In the genomic region with DNA sequence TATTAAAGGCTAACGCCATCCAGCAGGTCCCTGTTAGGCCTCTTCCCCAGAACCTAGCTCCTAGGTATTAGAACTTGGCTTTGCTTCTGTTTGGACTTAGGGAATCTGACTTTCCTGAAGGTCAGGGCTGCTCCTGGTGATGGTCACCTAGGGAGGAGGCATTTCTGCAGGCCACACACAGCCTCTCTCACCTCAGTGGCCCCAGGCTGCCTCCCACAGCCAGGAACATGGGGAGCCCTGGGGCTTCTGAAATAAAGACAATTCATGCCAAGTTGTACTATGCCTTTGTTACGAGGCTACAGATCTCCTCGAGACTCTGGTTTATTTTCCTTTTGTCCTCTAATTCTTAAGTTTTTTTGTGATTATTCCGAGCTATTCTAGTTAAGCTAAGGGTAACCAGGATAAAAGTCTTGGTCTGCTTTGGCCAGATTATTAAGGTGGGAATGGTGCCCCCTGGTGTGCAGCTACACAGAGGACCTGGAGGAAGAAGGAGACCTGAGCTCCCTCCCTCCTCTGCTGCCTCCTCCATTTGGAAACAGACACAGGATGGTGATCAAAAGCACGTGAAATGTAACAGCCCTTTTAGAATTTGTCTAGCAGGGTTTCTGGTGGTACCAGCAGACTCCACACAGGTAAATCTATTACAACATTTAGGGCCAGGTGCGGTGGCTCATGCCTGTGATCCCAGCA, we compare ENCODE assay signal across 8 cellular contexts.
DNase-seq lines count a peak whose midpoint lies in the region; ATAC-seq, FAIRE-seq and TF ChIP-seq lines count a peak whose summit lies in the region.

No MANE protein-coding gene starts in this region.

- H3K79me2 ChIP-seq in Loucy (ENCODE audit: insufficient read depth, low read length) (no peaks in the 10 kb centered on the region), keratinocyte (ENCODE audit: control insufficient read depth, insufficient read depth, low read length) (no peaks in the 10 kb centered on the region)

- H3K4me2 ChIP-seq in Loucy (ENCODE audit: low read depth, low read length, poor library complexity, severe bottlenecking) (no peak overlapping the region), keratinocyte (ENCODE audit: control insufficient read depth, extremely low read depth, insufficient read depth, low read depth, low read length) (no peak overlapping the region)

- 61 to 83% methylated on average over 4 to 6 of the region's 6 CpGs for WGBS in transverse colon (ENCODE audit: low coverage in 1 of 2), 2 donors

- in situ Hi-C loops in transverse colon (cut with MboI; ENCODE audit: low pct_ligation_motif_present in 1 of 4, low pct_unique_long_range_greater_than_20kb in 1 of 4, low sequenced_read_pairs in 3 of 4), result loop anchor here in 2 of 4 donors (25.0 kb wide), 1 partner anchor 197 kb away; no protein-coding TSS in a partner anchor

- no peak overlapping the region for H3K4me3 ChIP-seq in Loucy (ENCODE audit: low read length, poor library complexity, severe bottlenecking)
- H3K4me3 ChIP-seq in ascending aorta, result no peak overlapping the region
- no peak overlapping the region for H3K4me3 ChIP-seq in keratinocyte (ENCODE audit: control insufficient read depth in 2 of 3, extremely low read depth in 1 of 3, insufficient read depth in 2 of 3, low read depth in 1 of 3, low read length in 3 of 3)
- no peak overlapping the region for H3K4me3 ChIP-seq in transverse colon

- TF ChIP-seq POLR2A in transverse colon (IDR thresholded peaks at IDR 0.05), result no peak

- H3K36me3 ChIP-seq in Loucy (ENCODE audit: insufficient read depth, low read length) (no peaks in the 10 kb centered on the region), ascending aorta (no peaks in the 10 kb centered on the region), keratinocyte (ENCODE audit: control insufficient read depth in 2 of 2, extremely low read depth in 1 of 2, insufficient read depth in 2 of 2, low read length in 2 of 2) (no peaks in the 10 kb centered on the region), transverse colon (no peaks in the 10 kb centered on the region)

- dilution Hi-C loops in keratinocyte (cut with MboI; ENCODE audit: extremely low pct_ligation_motif_present, low sequenced_read_pairs), result loop anchor here (25.0 kb wide), 1 partner anchor 197 kb away; no protein-coding TSS in a partner anchor

- peak; percentile 39 for ATAC-seq in GM18870 (IDR thresholded peaks at IDR 0.05; ENCODE audit: unreplicated experiment)
- no peak for ATAC-seq in HG02610 (IDR thresholded peaks at IDR 0.05; ENCODE audit: unreplicated experiment)

- no peaks in the 10 kb centered on the region for H3F3A ChIP-seq in Loucy (ENCODE audit: low read depth)

- H2AFZ ChIP-seq in Loucy (ENCODE audit: low read length) (no peak overlapping the region), keratinocyte (ENCODE audit: control insufficient read depth, low read length) (no peak overlapping the region)

- intact Hi-C loops in ascending aorta (cut with DNase I) (loop anchor here (2.0 kb wide), 2 partner anchors 130 to 198 kb away; a partner anchor contains a TSS), transverse colon (cut with DNase I; ENCODE audit: low total_unique reads) (no loop called here)

- H4K20me1 ChIP-seq in Loucy (ENCODE audit: insufficient read depth, low read length, poor library complexity, severe bottlenecking) (no peaks in the 10 kb centered on the region), keratinocyte (ENCODE audit: control insufficient read depth, extremely low read depth, insufficient read depth, low read length) (no peaks in the 10 kb centered on the region)

- FAIRE-seq in keratinocyte (lab: Jason Lieb, UNC), result peak; percentile 69

- TF ChIP-seq EP300 in transverse colon (IDR thresholded peaks at IDR 0.05; ENCODE audit: low read depth), result no peak

- H3K9me2 ChIP-seq in Loucy (replicated peaks; ENCODE audit: low read depth, low read length), result no peaks in the 10 kb centered on the region

- TF ChIP-seq CTCF in Loucy (conservative IDR thresholded peaks at IDR 0.05; ENCODE audit: low read length) (peak; percentile 73), ascending aorta (IDR thresholded peaks at IDR 0.05) (peak; percentile 31 to 61 (median 46)), keratinocyte (optimal IDR thresholded peaks at IDR 0.05 in 1 of 3, IDR thresholded peaks at IDR 0.05 in 1 of 3, conservative IDR thresholded peaks at IDR 0.05 in 1 of 3; ENCODE audit: extremely low read depth in 1 of 3, insufficient read depth in 2 of 3, low read length in 3 of 3) (peak; percentile 52 to 82 (median 65)), transverse colon (IDR thresholded peaks at IDR 0.05) (peak; percentile 40 to 67 (median 51))

- H3K27ac ChIP-seq in ascending aorta (no peak overlapping the region), keratinocyte (ENCODE audit: control insufficient read depth, insufficient read depth, low read length) (no peak overlapping the region), transverse colon (no peak overlapping the region)

- H3K9me3 ChIP-seq in Loucy (ENCODE audit: insufficient read depth, low read depth, low read length), result no peaks in the 10 kb centered on the region
- no peaks in the 10 kb centered on the region for H3K9me3 ChIP-seq in ascending aorta
- H3K9me3 ChIP-seq in keratinocyte (ENCODE audit: control insufficient read depth, low read depth, low read length), result no peaks in the 10 kb centered on the region
- no peaks in the 10 kb centered on the region for H3K9me3 ChIP-seq in transverse colon

- H3K27me3 ChIP-seq in Loucy (ENCODE audit: insufficient read depth, low read length, poor library complexity, severe bottlenecking) (no peaks in the 10 kb centered on the region), ascending aorta (no peaks in the 10 kb centered on the region), keratinocyte (ENCODE audit: control insufficient read depth, extremely low read depth, insufficient read depth, low read length) (no peaks in the 10 kb centered on the region), transverse colon (no peaks in the 10 kb centered on the region)

- no peaks in the 10 kb centered on the region for H3K4me1 ChIP-seq in Loucy (ENCODE audit: insufficient read depth, low read length, poor library complexity, severe bottlenecking)
- H3K4me1 ChIP-seq in ascending aorta, result peaks cover 0 to 4% of the 10 kb centered on the region in 2 donors
- peaks cover 15% of the 10 kb centered on the region for H3K4me1 ChIP-seq in keratinocyte (ENCODE audit: control insufficient read depth, extremely low read depth, insufficient read depth, low read length)
- no peaks in the 10 kb centered on the region for H3K4me1 ChIP-seq in transverse colon

- DNase-seq in COLO668 (lab: John Stamatoyannopoulos, UW; ENCODE audit: unreplicated experiment), result peak; percentile 55
- peak in 1 of 2 donors; percentile 85 for DNase-seq in ascending aorta (ENCODE audit: low spot score in 2 of 2)
- no peak for DNase-seq in keratinocyte (ENCODE audit: low read depth, low spot score)
- peak; percentile 69 for DNase-seq in transverse colon
- DNase-seq in stimulated activated naive CD4-positive, alpha-beta T cell (lab: John Stamatoyannopoulos, UW), result no peak

- H3K9me1 ChIP-seq in keratinocyte (ENCODE audit: control insufficient read depth, extremely low read depth, insufficient read depth, low read length), result no peaks in the 10 kb centered on the region

- H3K9ac ChIP-seq in Loucy (ENCODE audit: low read depth, low read length, poor library complexity, severe bottlenecking), result no peak overlapping the region
- H3K9ac ChIP-seq in keratinocyte (ENCODE audit: control insufficient read depth, extremely low read depth, insufficient read depth, low read length), result no peak overlapping the region

Comparison
In these comparisons a context has a peak if more than half of its experiments do, and no peak if none do; other contexts are left out.
1. DNase-seq: peak in COLO668 (single experiment) and transverse colon (single experiment); none in keratinocyte (single experiment) and stimulated activated naive CD4-positive, alpha-beta T cell (0 of 6).
2. Peak in every context shown above with its lines, with median percentiles within 50 percentile points of each other: CTCF ChIP-seq.